ENCODE assay signal across 22 cellular contexts in genomic region chrX:41984628-41985027, GRCh38.
DNase-seq lines count a peak whose midpoint lies in the region; ATAC-seq, FAIRE-seq and TF ChIP-seq lines count a peak whose summit lies in the region.
"Had no signal": no experiment of that assay in that cellular context is flagged by ENCODE, and none has a peak within 500 bp of the region (broad histone marks: within the 10 kb centered on the region; RNA-seq: fewer than 3 reads in every experiment).

No MANE protein-coding gene starts in this region.

- H3K4me1 ChIP-seq in hepatocyte (ENCODE audit: insufficient read depth): no peaks in the 10 kb centered on the region
- H3K4me1 ChIP-seq: esophagus squamous epithelium, heart right ventricle had no signal

- WGBS in hepatocyte (ENCODE audit: low lambda C conversion rate, missing lambda C conversion rate): 76% methylated on average over 6 of the region's 6 CpGs

- ATAC-seq in HG02623 (IDR thresholded peaks at IDR 0.05; ENCODE audit: unreplicated experiment) (no peak), GM18867 (IDR thresholded peaks at IDR 0.05; ENCODE audit: unreplicated experiment) (no peak)
- ATAC-seq: GM12878; heart right ventricle; stimulated activated memory B cell treated with anti-CD40 and anti-IgM and Interleukin-4, amounts not matched to agents 10 μg/mL and 1 μg/mL and 100 μg/mL, for 72 hours had no signal

- DNase-seq in stimulated activated CD4-positive, alpha-beta T cell treated with anti-CD3 and anti-CD28 coated beads, Interleukin-4, amount 100 ng/mL, for 24 hours: peak; percentile 17
- no peak for DNase-seq in stimulated activated CD4-positive, alpha-beta T cell treated with anti-CD3 and anti-CD28 coated beads, Interleukin-4, amount 100 ng/mL, for 4 hours
- peak; percentile 6 for DNase-seq in RPMI7951 (ENCODE audit: low read depth)
- DNase-seq in hepatocyte (ENCODE audit: low spot score): peak; percentile 37
- DNase-seq in urothelium cell line (ENCODE audit: low spot score): peak; percentile 39
- DNase-seq in activated CD4-positive, CD25-positive, alpha-beta regulatory T cell (lab: John Stamatoyannopoulos, UW): no peak
- DNase-seq: activated B cell treated with CpG ODN at 0.5 μM for 24 hours; activated CD8-positive, alpha-beta memory T cell treated with anti-CD3 and anti-CD28 coated beads, Interleukin-2, amount 50 U/mL, for 4 hours; activated naive CD4-positive, alpha-beta T cell treated with anti-CD3 and anti-CD28 coated beads, Interleukin-2, amount 10 ng/mL, durations not matched to agents 7 days and 5 days; esophagus squamous epithelium; heart right ventricle; islet precursor cell; Karpas-422; NCI-H1436; NCI-H226; NK-92 treated with Interleukin-12 subunit alpha and Interleukin-12 subunit beta, amount 100 ng/mL, for 24 hours; Right ventricle myocardium superior had no signal

- H3K79me2 ChIP-seq in hepatocyte: no peaks in the 10 kb centered on the region

- no peaks in the 10 kb centered on the region for H4K20me1 ChIP-seq in hepatocyte (ENCODE audit: insufficient read depth, poor library complexity, severe bottlenecking)

- H3K27me3 ChIP-seq in hepatocyte: no peaks in the 10 kb centered on the region
- H3K27me3 ChIP-seq: esophagus squamous epithelium had no signal

- H3K4me2 ChIP-seq in hepatocyte: no peak overlapping the region

- no peak for TF ChIP-seq CTCF in hepatocyte (IDR thresholded peaks at IDR 0.05; ENCODE audit: poor library complexity)

- FAIRE-seq in urothelium cell line (lab: Jason Lieb, UNC): no peak
- FAIRE-seq: G401.6, GM12878 had no signal

- H3K36me3 ChIP-seq in hepatocyte (replicated peaks; ENCODE audit: insufficient read depth, low read depth): no peaks in the 10 kb centered on the region
- H3K36me3 ChIP-seq: esophagus squamous epithelium, heart right ventricle had no signal

- H3K27ac ChIP-seq in hepatocyte: no peak overlapping the region
- H3K27ac ChIP-seq: esophagus squamous epithelium, heart right ventricle had no signal

- H2AFZ ChIP-seq in hepatocyte: no peak overlapping the region

- no peaks in the 10 kb centered on the region for H3K9me3 ChIP-seq in hepatocyte (ENCODE audit: low read depth)
- H3K9me3 ChIP-seq: esophagus squamous epithelium, heart right ventricle had no signal

- no peaks in the 10 kb centered on the region for H3K9me2 ChIP-seq in hepatocyte (replicated peaks; ENCODE audit: insufficient read depth)

- no peak overlapping the region for H3K4me3 ChIP-seq in hepatocyte
- H3K4me3 ChIP-seq: esophagus squamous epithelium, GM12878, heart right ventricle had no signal

Comparison
In these comparisons a context has a peak if more than half of its experiments do, and no peak if none do; other contexts are left out.
1. DNase-seq: peak in stimulated activated CD4-positive, alpha-beta T cell treated with anti-CD3 and anti-CD28 coated beads, Interleukin-4, amount 100 ng/mL, for 24 hours (single experiment), RPMI7951 (single experiment), hepatocyte (single experiment) and urothelium cell line (single experiment); none in stimulated activated CD4-positive, alpha-beta T cell treated with anti-CD3 and anti-CD28 coated beads, Interleukin-4, amount 100 ng/mL, for 4 hours (0 of 2) and activated CD4-positive, CD25-positive, alpha-beta regulatory T cell (0 of 4).